ENCODE assay signal across 17 cellular contexts in the genomic region with DNA sequence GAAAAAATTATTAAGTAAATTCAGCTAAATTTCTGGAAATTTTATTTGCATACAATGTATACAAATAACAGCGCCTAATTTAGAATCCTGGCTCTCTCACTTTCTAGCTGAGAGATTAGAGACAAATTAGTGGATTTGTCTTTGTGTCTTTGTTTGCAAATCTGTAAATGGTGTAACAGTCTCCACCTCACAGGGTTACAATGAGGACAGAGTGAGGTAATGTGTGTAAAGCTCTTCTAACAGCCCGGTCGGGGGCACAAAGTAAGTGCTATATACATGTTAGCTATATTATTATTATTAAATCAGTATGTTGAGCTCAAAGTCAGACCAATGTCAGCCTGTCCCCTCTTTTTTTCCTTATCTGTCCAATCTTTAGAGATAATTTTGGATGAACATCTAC. TPM values are rescaled to one million over a fixed set of nuclear protein-coding genes. Genes with fewer than 3 reads are reported as not detected.
A peak's percentile ranks its signal among the peaks of the same experiment; 100 is the strongest.
DNase-seq lines count a peak whose midpoint lies in the region; ATAC-seq and TF ChIP-seq lines count a peak whose summit lies in the region.
"Had no signal": no experiment of that assay in that cellular context is flagged by ENCODE, and none has a peak within 500 bp of the region (broad histone marks: within the 10 kb centered on the region; RNA-seq: fewer than 3 reads in every experiment).

No MANE protein-coding gene starts in this region.

- DNase-seq in left cardiac atrium (peak; percentile 9), heart left ventricle (no peak), NCI-H748 (lab: John Stamatoyannopoulos, UW; ENCODE audit: unreplicated experiment) (peak; percentile 84), fibroblast of pulmonary artery (ENCODE audit: low read depth) (peak; percentile 27), transverse colon (no peak), T-helper 2 cell (no peak), NOMO-1 treated with dmso at 0.1 percent for 144 hours (lab: John Stamatoyannopoulos, UW; ENCODE audit: unreplicated experiment) (no peak)
- no peak for DNase-seq in stimulated activated naive CD4-positive, alpha-beta T cell (lab: John Stamatoyannopoulos, UW)
- DNase-seq: activated CD4-positive, CD25-positive, alpha-beta regulatory T cell; activated CD8-positive, alpha-beta memory T cell treated with anti-CD3 and anti-CD28 coated beads, Interleukin-2, amount 10 ng/mL, durations not matched to agents 7 days and 5 days; kidney glomerular epithelial cell; NCI-H510A treated with DMSO at 0.1 percent for 48 hours; pancreas; T-helper 17 cell had no signal

- no peak for TF ChIP-seq POLR2A in heart left ventricle (IDR thresholded peaks at IDR 0.05)
- TF ChIP-seq POLR2A in transverse colon (IDR thresholded peaks at IDR 0.05): no peak

- no peaks in the 10 kb centered on the region for H3K9me3 ChIP-seq in heart left ventricle
- no peaks in the 10 kb centered on the region for H3K9me3 ChIP-seq in transverse colon
- H3K9me3 ChIP-seq: pancreas had no signal

- H3K27me3 ChIP-seq in heart left ventricle (peaks cover 0 to 3% (median 0%) of the 10 kb centered on the region in 9 donors), transverse colon (no peaks in the 10 kb centered on the region)
- H3K27me3 ChIP-seq: pancreas had no signal

- WGBS in heart left ventricle, 4 donors: 73 to 84% (median 79%) methylated on average over 3 of the region's 3 CpGs
- 42 to 53% methylated on average over 3 of the region's 3 CpGs for WGBS in transverse colon (ENCODE audit: low coverage in 1 of 2), 2 donors

- no peak for TF ChIP-seq CTCF in heart left ventricle (IDR thresholded peaks at IDR 0.05)
- TF ChIP-seq CTCF in fibroblast of pulmonary artery (IDR thresholded peaks at IDR 0.05; ENCODE audit: low read length, missing control alignments): no peak
- no peak for TF ChIP-seq CTCF in transverse colon (IDR thresholded peaks at IDR 0.05)

- H3K36me3 ChIP-seq in heart left ventricle (no peaks in the 10 kb centered on the region), transverse colon (no peaks in the 10 kb centered on the region)
- H3K36me3 ChIP-seq: pancreas had no signal

- in situ Hi-C loops in transverse colon (cut with MboI; ENCODE audit: low pct_ligation_motif_present in 1 of 4, low pct_unique_long_range_greater_than_20kb in 1 of 4, low sequenced_read_pairs in 3 of 4): no loop called here

- no peak for ATAC-seq in left cardiac atrium
- ATAC-seq in heart left ventricle: no peak
- ATAC-seq: activated CD8-positive, alpha-beta memory T cell treated with anti-CD3 and anti-CD28 coated beads, Interleukin-2, amount 10 ng/mL, durations not matched to agents 7 days and 5 days; T-helper 17 cell had no signal

- no peak for TF ChIP-seq EP300 in transverse colon (IDR thresholded peaks at IDR 0.05; ENCODE audit: low read depth)

- H3K4me3 ChIP-seq in heart left ventricle (no peak overlapping the region), fibroblast of pulmonary artery (replicated peaks; ENCODE audit: low read depth, low read length) (no peak overlapping the region), transverse colon (no peak overlapping the region)
- H3K4me3 ChIP-seq: coronary artery, pancreas had no signal

- H3K27ac ChIP-seq in heart left ventricle (peak overlapping the region in 2 of 12 donors; percentile 38 to 42), transverse colon (peak overlapping the region; percentile 12 to 55 (median 33))
- H3K27ac ChIP-seq: pancreas had no signal

- intact Hi-C loops in left cardiac atrium (cut with DNase I): no loop called here
- intact Hi-C loops in heart left ventricle (cut with DNase I): no loop called here
- intact Hi-C loops in transverse colon (cut with DNase I; ENCODE audit: low total_unique reads): no loop called here

- peaks cover 0 to 14% (median 5%) of the 10 kb centered on the region in 12 donors for H3K4me1 ChIP-seq in heart left ventricle
- H3K4me1 ChIP-seq in transverse colon: peaks cover 0 to 11% (median 9%) of the 10 kb centered on the region in 4 donors
- H3K4me1 ChIP-seq: pancreas had no signal

RNA-seq across cellular contexts. Expression of gene ADAMTSL4, which starts 5.0 kb away (rescaled TPM):
- total RNA-seq in left cardiac atrium (10 to 100 TPM; 31.5 to 62.5 TPM), heart left ventricle (10 to 100 TPM; 19.2 to 69.0 (median 40.9) TPM), transverse colon (10 to 100 TPM in 3 of 4 donors, 1 to 10 TPM in 1; 7.2 to 26.2 (median 16.3) TPM)
- polyA plus RNA-seq in heart left ventricle: 10 to 100 TPM; 41.1 to 61.7 TPM

RNA-seq across cellular contexts. Expression of gene FALEC, which starts 28.7 kb away (rescaled TPM):
- not detected for total RNA-seq in left cardiac atrium
- total RNA-seq in heart left ventricle: under 1 TPM in 2 of 9 donors, not detected in 7; 0.51 to 0.96 TPM
- under 1 TPM; 0.18 to 0.46 TPM for polyA plus RNA-seq in heart left ventricle
- total RNA-seq in transverse colon: not detected
- total RNA-seq: epithelial cell of proximal tubule, MCF 10A, pancreas had no signal
- polyA plus RNA-seq: pancreas had no signal

RNA-seq across cellular contexts. Expression of gene MCL1, which starts 35.2 kb away (rescaled TPM):
- total RNA-seq in left cardiac atrium (100 to 1,000 TPM; 103 to 146 TPM), heart left ventricle (100 to 1,000 TPM in 6 of 9 donors, 10 to 100 TPM in 3; 77.2 to 180 (median 104) TPM), transverse colon (100 to 1,000 TPM; 176 to 395 (median 269) TPM)
- 100 to 1,000 TPM in 1 of 2 donors, 10 to 100 TPM in 1; 57.1 to 118 TPM for polyA plus RNA-seq in heart left ventricle

RNA-seq across cellular contexts. Expression of gene ECM1, which starts 36.3 kb away (rescaled TPM):
- total RNA-seq in left cardiac atrium: 10 to 100 TPM; 40.6 to 42.2 TPM
- 10 to 100 TPM; 10.9 to 35.3 (median 15.4) TPM for total RNA-seq in heart left ventricle
- polyA plus RNA-seq in heart left ventricle: 10 to 100 TPM; 11.3 to 15.6 TPM
- total RNA-seq in transverse colon: 1 to 10 TPM; 1.5 to 5.4 (median 3.3) TPM

RNA-seq across cellular contexts. Expression of gene TARS2, which starts 57.0 kb away (rescaled TPM):
- total RNA-seq in left cardiac atrium (10 to 100 TPM; 16.3 to 18.5 TPM), heart left ventricle (10 to 100 TPM; 21.9 to 46.5 (median 28.9) TPM), transverse colon (10 to 100 TPM in 2 of 4 donors, 1 to 10 TPM in 2; 2.8 to 22.7 (median 9.0) TPM)
- 10 to 100 TPM; 23.6 to 29.0 TPM for polyA plus RNA-seq in heart left ventricle

Comparison
In these comparisons a context has a peak if more than half of its experiments do, and no peak if none do; other contexts are left out.
1. DNase-seq: peak in left cardiac atrium (single experiment), NCI-H748 (single experiment) and fibroblast of pulmonary artery (single experiment); none in heart left ventricle (0 of 5), transverse colon (single experiment), T-helper 2 cell (0 of 5), stimulated activated naive CD4-positive, alpha-beta T cell (0 of 6) and NOMO-1 treated with dmso at 0.1 percent for 144 hours (single experiment).